Comparison of ENCODE assay signal across 8 cellular contexts in genomic region chr9:133112361-133113026, GRCh38. TPM values are rescaled to one million over a fixed set of nuclear protein-coding genes. Genes with fewer than 3 reads are reported as not detected.
DNase-seq lines count a peak whose midpoint lies in the region; ATAC-seq and TF ChIP-seq lines count a peak whose summit lies in the region.

No MANE protein-coding gene starts in this region.

- CTCF ChIA-PET in activated B cell treated with CpG ODN at 0.5 μM for 24 hours (lab: Charles Lee): interaction anchor here (22.0 kb wide), 1 partner anchor 34 kb away, joined by 369 read pairs; no protein-coding TSS in a partner anchor

- DNase-seq in HL-60 (ENCODE audit: low read depth in 1 of 2, low spot score in 1 of 2) (peak; percentile 98 to 99), activated B cell treated with CpG ODN at 0.5 μM for 24 hours (peak; percentile 53), right cardiac atrium (peak in 2 of 3 donors; percentile 59 to 78), NCI-H2081 (lab: John Stamatoyannopoulos, UW) (no peak), NCI-H446 (lab: John Stamatoyannopoulos, UW) (no peak), testis (no peak)

- H3K4me3 ChIP-seq in HL-60 (replicated peaks; ENCODE audit: insufficient read depth, low read length) (no peak overlapping the region), right cardiac atrium (ENCODE audit: low read length) (no peak overlapping the region), testis (no peak overlapping the region)

- H3K9me3 ChIP-seq in right cardiac atrium (ENCODE audit: control insufficient read depth, low read length) (no peaks in the 10 kb centered on the region), testis (no peaks in the 10 kb centered on the region)

- POLR2A ChIA-PET in activated B cell treated with CpG ODN at 0.5 μM for 24 hours (lab: Charles Lee): interaction anchor here (0.7 to 8.7 kb wide), 2 partner anchors 34 to 1464 kb away, joined by 4 to 89 read pairs; no protein-coding TSS in a partner anchor

- H3K36me3 Mint-ChIP-seq in activated B cell treated with CpG ODN at 0.5 μM for 24 hours (ENCODE audit: low read depth): peaks cover 22% of the 10 kb centered on the region
- H3K36me3 Mint-ChIP-seq in stimulated activated memory B cell treated with anti-CD40 and anti-IgM and Interleukin-4, amounts not matched to agents 10 μg/mL and 1 μg/mL and 100 μg/mL, for 72 hours: peaks cover 27% of the 10 kb centered on the region

- peaks cover 53% of the 10 kb centered on the region for H3K4me1 Mint-ChIP-seq in activated B cell treated with CpG ODN at 0.5 μM for 24 hours
- H3K4me1 Mint-ChIP-seq in stimulated activated memory B cell treated with anti-CD40 and anti-IgM and Interleukin-4, amounts not matched to agents 10 μg/mL and 1 μg/mL and 100 μg/mL, for 72 hours: peaks cover 62% of the 10 kb centered on the region

- peaks cover 26% of the 10 kb centered on the region for H3K4me1 ChIP-seq in right cardiac atrium (ENCODE audit: control insufficient read depth, insufficient read depth, low read length)
- peaks cover 27% of the 10 kb centered on the region for H3K4me1 ChIP-seq in testis

- ATAC-seq in activated B cell treated with CpG ODN at 0.5 μM for 24 hours (ENCODE audit: low read depth): peak; percentile 40
- ATAC-seq in right cardiac atrium: peak; percentile 4 to 11
- ATAC-seq in stimulated activated memory B cell treated with anti-CD40 and anti-IgM and Interleukin-4, amounts not matched to agents 10 μg/mL and 1 μg/mL and 100 μg/mL, for 72 hours: peak; percentile 75
- no peak for ATAC-seq in HG02884 (IDR thresholded peaks at IDR 0.05; ENCODE audit: unreplicated experiment)

- WGBS in right cardiac atrium: 68% methylated on average over 11 of the region's 11 CpGs
- 77% methylated on average over 10 to 11 of the region's 11 CpGs for WGBS in testis, 2 donors

- H3K36me3 ChIP-seq in testis (ENCODE audit: low read depth, missing control alignments): no peaks in the 10 kb centered on the region

- no peak for TF ChIP-seq POLR2A in testis (IDR thresholded peaks at IDR 0.05)

- intact Hi-C loops in activated B cell treated with CpG ODN at 0.5 μM for 24 hours (cut with micrococcal nuclease): loop anchor here (1.0 kb wide), 1 partner anchor 9 kb away; the partner anchor contains the start of gene RALGDS
- intact Hi-C loops in right cardiac atrium (cut with DNase I): no loop called here
- intact Hi-C loops in testis (cut with DNase I; ENCODE audit: low total_unique reads): no loop called here

- H3K27me3 Mint-ChIP-seq in activated B cell treated with CpG ODN at 0.5 μM for 24 hours: no peaks in the 10 kb centered on the region
- H3K27me3 Mint-ChIP-seq in stimulated activated memory B cell treated with anti-CD40 and anti-IgM and Interleukin-4, amounts not matched to agents 10 μg/mL and 1 μg/mL and 100 μg/mL, for 72 hours: no peaks in the 10 kb centered on the region

- H3K9me3 Mint-ChIP-seq in activated B cell treated with CpG ODN at 0.5 μM for 24 hours: no peaks in the 10 kb centered on the region
- no peaks in the 10 kb centered on the region for H3K9me3 Mint-ChIP-seq in stimulated activated memory B cell treated with anti-CD40 and anti-IgM and Interleukin-4, amounts not matched to agents 10 μg/mL and 1 μg/mL and 100 μg/mL, for 72 hours

- H3K4me3 Mint-ChIP-seq in activated B cell treated with CpG ODN at 0.5 μM for 24 hours: peak overlapping the region; percentile 35
- H3K4me3 Mint-ChIP-seq in stimulated activated memory B cell treated with anti-CD40 and anti-IgM and Interleukin-4, amounts not matched to agents 10 μg/mL and 1 μg/mL and 100 μg/mL, for 72 hours: peak overlapping the region; percentile 13

- H3K27ac Mint-ChIP-seq in activated B cell treated with CpG ODN at 0.5 μM for 24 hours: peak overlapping the region; percentile 56
- H3K27ac Mint-ChIP-seq in stimulated activated memory B cell treated with anti-CD40 and anti-IgM and Interleukin-4, amounts not matched to agents 10 μg/mL and 1 μg/mL and 100 μg/mL, for 72 hours: peak overlapping the region; percentile 95

- H3K27ac ChIP-seq in HL-60 (replicated peaks): peak overlapping the region; percentile 87
- peak overlapping the region; percentile 74 for H3K27ac ChIP-seq in right cardiac atrium (ENCODE audit: low read length)
- no peak overlapping the region for H3K27ac ChIP-seq in testis

- TF ChIP-seq CTCF in HL-60 (IDR thresholded peaks at IDR 0.05; ENCODE audit: insufficient read depth, low read length): no peak
- TF ChIP-seq CTCF in activated B cell treated with CpG ODN at 0.5 μM for 24 hours (IDR thresholded peaks at IDR 0.05): no peak
- no peak for TF ChIP-seq CTCF in testis (IDR thresholded peaks at IDR 0.05)

- no peaks in the 10 kb centered on the region for H3K27me3 ChIP-seq in HL-60 (ENCODE audit: insufficient read depth, poor library complexity, severe bottlenecking)
- no peaks in the 10 kb centered on the region for H3K27me3 ChIP-seq in right cardiac atrium (ENCODE audit: control insufficient read depth, insufficient read depth)
- H3K27me3 ChIP-seq in testis: no peaks in the 10 kb centered on the region

RNA-seq across cellular contexts. Expression of gene RALGDS, which starts 8.5 kb away (rescaled TPM):
- total RNA-seq in activated B cell treated with CpG ODN at 0.5 μM for 24 hours (21.2 and 29.2 TPM in 2 replicates), right cardiac atrium (10 to 100 TPM; 18.5 to 36.3 (median 32.1) TPM), testis (10 to 100 TPM; 32.5 to 42.4 TPM)
- polyA plus RNA-seq in right cardiac atrium (33.8 TPM), testis (ENCODE audit: insufficient read depth, low read depth, low replicate concordance) (23.0 TPM)

RNA-seq across cellular contexts. Expression of gene CEL, which starts 50.7 kb away (rescaled TPM):
- 0.49 and 0.64 TPM in 2 replicates for total RNA-seq in activated B cell treated with CpG ODN at 0.5 μM for 24 hours
- total RNA-seq in right cardiac atrium: 1 to 10 TPM; 2.9 to 9.7 (median 5.2) TPM
- polyA plus RNA-seq in right cardiac atrium: 2.8 TPM
- 1 to 10 TPM; 2.4 to 2.6 TPM for total RNA-seq in testis
- polyA plus RNA-seq in testis (ENCODE audit: insufficient read depth, low read depth, low replicate concordance): 2.1 TPM

RNA-seq across cellular contexts. Expression of gene GBGT1, which starts 51.2 kb away (rescaled TPM):
- total RNA-seq in activated B cell treated with CpG ODN at 0.5 μM for 24 hours (42.2 and 49.5 TPM in 2 replicates), right cardiac atrium (10 to 100 TPM in 3 of 4 donors, 1 to 10 TPM in 1; 9.6 to 12.8 (median 11.3) TPM), testis (10 to 100 TPM in 1 of 2 donors, 1 to 10 TPM in 1; 5.6 to 11.2 TPM)
- polyA plus RNA-seq in right cardiac atrium (7.4 TPM), testis (ENCODE audit: insufficient read depth, low read depth, low replicate concordance) (4.0 TPM)

Comparison
In these comparisons a context has a peak if more than half of its experiments do, and no peak if none do; other contexts are left out.
1. DNase-seq: peak in HL-60 (2 of 2), activated B cell treated with CpG ODN at 0.5 μM for 24 hours (single experiment) and right cardiac atrium (2 of 3); none in NCI-H2081 (0 of 2), NCI-H446 (0 of 2) and testis (single experiment).
2. H3K27ac ChIP-seq: peak in HL-60 (single experiment) and right cardiac atrium (single experiment); none in testis (0 of 2).